1 cellular context compared by ENCODE assay signal in the genomic region with DNA sequence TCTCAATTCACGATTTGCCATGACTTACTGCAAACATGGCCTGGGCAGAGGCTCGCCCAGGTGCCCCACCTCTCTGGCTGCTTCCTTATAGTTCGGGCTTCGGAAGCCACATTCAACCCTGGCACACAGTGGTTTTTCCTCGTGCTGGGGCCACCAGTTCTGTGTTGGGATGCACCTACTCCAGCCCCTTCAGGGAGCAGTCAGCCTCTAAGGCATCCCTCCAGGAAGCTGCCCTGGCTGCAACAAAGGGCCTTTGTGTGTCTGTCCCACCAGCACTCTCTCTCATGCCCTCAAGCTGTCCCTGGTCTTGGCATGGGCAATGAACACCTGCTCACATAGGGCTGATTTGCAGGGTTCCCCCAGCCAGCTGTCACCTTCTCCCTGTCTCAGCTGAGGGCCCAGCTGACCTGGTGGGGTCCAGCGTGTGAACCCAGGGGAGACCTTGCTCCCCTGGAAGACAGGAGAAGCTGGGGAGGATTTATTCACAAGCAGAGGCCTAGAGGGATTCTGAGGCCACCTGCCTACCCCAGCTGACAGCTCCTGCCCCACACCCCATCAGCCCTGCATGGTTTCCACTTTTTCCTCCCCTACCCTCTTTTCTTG.
TF ChIP-seq lines count a peak whose summit lies in the region.

No MANE protein-coding gene starts in this region.

TF ChIP-seq in WTC11, 78 proteins besides CTCF, POLR2A, EP300 and RAD21 (continued from another document):
- TF ChIP-seq JAZF1 (CRISPR knock-in tag; IDR thresholded peaks at IDR 0.05): no peak
- no peak for TF ChIP-seq ZNF138 (CRISPR knock-in tag; conservative IDR thresholded peaks at IDR 0.05)
- no peak for TF ChIP-seq FOXP1 (CRISPR knock-in tag; IDR thresholded peaks at IDR 0.05; ENCODE audit: borderline replicate concordance)
- TF ChIP-seq, protein P1, sequence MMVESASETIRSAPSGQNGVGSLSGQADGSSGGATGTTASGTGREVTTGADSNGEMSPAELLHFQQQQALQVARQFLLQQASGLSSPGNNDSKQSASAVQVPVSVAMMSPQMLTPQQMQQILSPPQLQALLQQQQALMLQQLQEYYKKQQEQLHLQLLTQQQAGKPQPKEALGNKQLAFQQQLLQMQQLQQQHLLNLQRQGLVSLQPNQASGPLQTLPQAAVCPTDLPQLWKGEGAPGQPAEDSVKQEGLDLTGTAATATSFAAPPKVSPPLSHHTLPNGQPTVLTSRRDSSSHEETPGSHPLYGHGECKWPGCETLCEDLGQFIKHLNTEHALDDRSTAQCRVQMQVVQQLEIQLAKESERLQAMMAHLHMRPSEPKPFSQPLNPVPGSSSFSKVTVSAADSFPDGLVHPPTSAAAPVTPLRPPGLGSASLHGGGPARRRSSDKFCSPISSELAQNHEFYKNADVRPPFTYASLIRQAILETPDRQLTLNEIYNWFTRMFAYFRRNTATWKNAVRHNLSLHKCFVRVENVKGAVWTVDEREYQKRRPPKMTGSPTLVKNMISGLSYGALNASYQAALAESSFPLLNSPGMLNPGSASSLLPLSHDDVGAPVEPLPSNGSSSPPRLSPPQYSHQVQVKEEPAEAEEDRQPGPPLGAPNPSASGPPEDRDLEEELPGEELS (CRISPR knock-in tag; IDR thresholded peaks at IDR 0.05): no peak
- TF ChIP-seq RELA (CRISPR knock-in tag; IDR thresholded peaks at IDR 0.05; ENCODE audit: borderline replicate concordance): no peak
- TF ChIP-seq, protein P2, sequence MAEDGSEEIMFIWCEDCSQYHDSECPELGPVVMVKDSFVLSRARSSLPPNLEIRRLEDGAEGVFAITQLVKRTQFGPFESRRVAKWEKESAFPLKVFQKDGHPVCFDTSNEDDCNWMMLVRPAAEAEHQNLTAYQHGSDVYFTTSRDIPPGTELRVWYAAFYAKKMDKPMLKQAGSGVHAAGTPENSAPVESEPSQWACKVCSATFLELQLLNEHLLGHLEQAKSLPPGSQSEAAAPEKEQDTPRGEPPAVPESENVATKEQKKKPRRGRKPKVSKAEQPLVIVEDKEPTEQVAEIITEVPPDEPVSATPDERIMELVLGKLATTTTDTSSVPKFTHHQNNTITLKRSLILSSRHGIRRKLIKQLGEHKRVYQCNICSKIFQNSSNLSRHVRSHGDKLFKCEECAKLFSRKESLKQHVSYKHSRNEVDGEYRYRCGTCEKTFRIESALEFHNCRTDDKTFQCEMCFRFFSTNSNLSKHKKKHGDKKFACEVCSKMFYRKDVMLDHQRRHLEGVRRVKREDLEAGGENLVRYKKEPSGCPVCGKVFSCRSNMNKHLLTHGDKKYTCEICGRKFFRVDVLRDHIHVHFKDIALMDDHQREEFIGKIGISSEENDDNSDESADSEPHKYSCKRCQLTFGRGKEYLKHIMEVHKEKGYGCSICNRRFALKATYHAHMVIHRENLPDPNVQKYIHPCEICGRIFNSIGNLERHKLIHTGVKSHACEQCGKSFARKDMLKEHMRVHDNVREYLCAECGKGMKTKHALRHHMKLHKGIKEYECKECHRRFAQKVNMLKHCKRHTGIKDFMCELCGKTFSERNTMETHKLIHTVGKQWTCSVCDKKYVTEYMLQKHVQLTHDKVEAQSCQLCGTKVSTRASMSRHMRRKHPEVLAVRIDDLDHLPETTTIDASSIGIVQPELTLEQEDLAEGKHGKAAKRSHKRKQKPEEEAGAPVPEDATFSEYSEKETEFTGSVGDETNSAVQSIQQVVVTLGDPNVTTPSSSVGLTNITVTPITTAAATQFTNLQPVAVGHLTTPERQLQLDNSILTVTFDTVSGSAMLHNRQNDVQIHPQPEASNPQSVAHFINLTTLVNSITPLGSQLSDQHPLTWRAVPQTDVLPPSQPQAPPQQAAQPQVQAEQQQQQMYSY (CRISPR knock-in tag; IDR thresholded peaks at IDR 0.05): no peak
